Comparison of ENCODE assay signal across 9 cellular contexts in genomic region chr14:100285913-100286400, GRCh38. TPM values are rescaled to one million over a fixed set of nuclear protein-coding genes. Genes with fewer than 3 reads are reported as not detected.
A peak's percentile ranks its signal among the peaks of the same experiment; 100 is the strongest.
DNase-seq lines count a peak whose midpoint lies in the region; ATAC-seq and TF ChIP-seq lines count a peak whose summit lies in the region.
"Had no signal": no experiment of that assay in that cellular context is flagged by ENCODE, and none has a peak within 500 bp of the region (broad histone marks: within the 10 kb centered on the region; RNA-seq: fewer than 3 reads in every experiment).

No MANE protein-coding gene starts in this region.

- peaks cover 15% of the 10 kb centered on the region; the same call in 1 of the 2 replicates for H3F3A ChIP-seq in GM23248 (ENCODE audit: insufficient read depth)

- H4K20me1 ChIP-seq in GM23248 (ENCODE audit: insufficient read depth), result no peaks in the 10 kb centered on the region

- H3K9me2 ChIP-seq in GM23248 (ENCODE audit: insufficient read depth), result no peaks in the 10 kb centered on the region

- H3K4me3 Mint-ChIP-seq in T-helper 17 cell, result peak overlapping the region; percentile 88

- H3K9me3 ChIP-seq in GM23248 (ENCODE audit: low read depth) (no peaks in the 10 kb centered on the region), T-helper 17 cell (ENCODE audit: control insufficient read depth, low read length, poor library complexity, severe bottlenecking) (no peaks in the 10 kb centered on the region), skeletal muscle tissue (ENCODE audit: control insufficient read depth in 3 of 3, low read length in 3 of 3) (no peaks in the 10 kb centered on the region)
- H3K9me3 ChIP-seq: mucosa of descending colon had no signal

- H3K27ac ChIP-seq in GM23248, result no peak overlapping the region
- peak overlapping the region; percentile 84 for H3K27ac ChIP-seq in skeletal muscle tissue (ENCODE audit: low read depth, low read length)

- 35 to 42% methylated on average over 7 to 8 of the region's 13 CpGs for WGBS in GM23248 (ENCODE audit: low coverage in 1 of 2, low lambda C conversion rate in 2 of 2, missing lambda C conversion rate in 2 of 2), 2 experiments

- H3K79me2 ChIP-seq in GM23248 (ENCODE audit: insufficient read depth), result peaks cover 40% of the 10 kb centered on the region

- in situ Hi-C loops in GM23248 (cut with MboI), result no loop called here

- no peaks in the 10 kb centered on the region for H3K36me3 Mint-ChIP-seq in T-helper 17 cell (ENCODE audit: low read depth)

- no peak for TF ChIP-seq CTCF in foreskin fibroblast (IDR thresholded peaks at IDR 0.05; ENCODE audit: low read depth, low read length)

- DNase-seq in GM23248 (no peak), T-helper 17 cell (no peak), foreskin fibroblast (no peak), inferior parietal cortex (ENCODE audit: extremely low spot score) (no peak), HuH-7 (ENCODE audit: low spot score) (no peak)

- H3K4me2 ChIP-seq in GM23248 (ENCODE audit: unreplicated experiment), result peak overlapping the region; percentile 84

- no peak for ATAC-seq in T-helper 17 cell
- ATAC-seq in GM18520 (IDR thresholded peaks at IDR 0.05; ENCODE audit: unreplicated experiment), result no peak
- no peak for ATAC-seq in HG03571 (IDR thresholded peaks at IDR 0.05; ENCODE audit: unreplicated experiment)

- H3K36me3 ChIP-seq in GM23248 (ENCODE audit: low read depth) (no peaks in the 10 kb centered on the region), skeletal muscle tissue (ENCODE audit: control insufficient read depth in 3 of 3, insufficient read depth in 3 of 3, low read length in 3 of 3) (peaks cover 0 to 2% (median 2%) of the 10 kb centered on the region in 3 donors)

- H3K9ac ChIP-seq in GM23248 (peak overlapping the region; percentile 93), skeletal muscle tissue (ENCODE audit: low read depth in 1 of 3, low read length in 3 of 3) (peak overlapping the region in 2 of 3 donors; percentile 86 to 92)

- peaks cover 9% of the 10 kb centered on the region for H3K4me1 Mint-ChIP-seq in T-helper 17 cell

- H3K4me3 ChIP-seq in GM23248 (peak overlapping the region; percentile 78), foreskin fibroblast (ENCODE audit: low read depth in 1 of 2, low read length in 2 of 2) (peak overlapping the region; percentile 62 to 65), skeletal muscle tissue (ENCODE audit: low read length in 3 of 3) (peak overlapping the region in 2 of 3 donors; percentile 78 to 81)

- no peak overlapping the region; the same call in 1 of the 2 replicates for H2AFZ ChIP-seq in GM23248

- no peaks in the 10 kb centered on the region for H3K27me3 ChIP-seq in GM23248 (replicated peaks; ENCODE audit: insufficient read depth)
- no peaks in the 10 kb centered on the region for H3K27me3 ChIP-seq in skeletal muscle tissue (ENCODE audit: control insufficient read depth in 3 of 3, insufficient read depth in 3 of 3, low read length in 3 of 3)

- H3K4me1 ChIP-seq in GM23248 (ENCODE audit: insufficient read depth) (no peaks in the 10 kb centered on the region), skeletal muscle tissue (ENCODE audit: control insufficient read depth in 3 of 3, insufficient read depth in 3 of 3, low read length in 3 of 3) (peaks cover 34 to 58% (median 42%) of the 10 kb centered on the region in 3 donors)

- H3K27ac Mint-ChIP-seq in T-helper 17 cell, result peak overlapping the region; percentile 65

- H3K27me3 Mint-ChIP-seq in T-helper 17 cell, result no peaks in the 10 kb centered on the region

RNA-seq across cellular contexts. Expression of gene SLC25A29, which starts 20.3 kb away (rescaled TPM):
- total RNA-seq in GM23248 (2014; rRNA removed; shearing (Covaris generic)), result 11.8 and 12.0 TPM in 2 replicates
- 5.5 TPM in 2 replicates for polyA plus RNA-seq in GM23248 (2016; fragmentation: Nextera tagmentation; extraction: Ambion mirVana)
- total RNA-seq in T-helper 17 cell (1 to 10 TPM; 3.7 to 5.9 TPM), skeletal muscle tissue (30.8 TPM)

RNA-seq across cellular contexts. Expression of gene SLC25A47, which starts 37.2 kb away (rescaled TPM):
- not detected in 2 replicates for total RNA-seq in GM23248 (2014; rRNA removed; shearing (Covaris generic))
- not detected in 2 replicates for polyA plus RNA-seq in GM23248 (2016; fragmentation: Nextera tagmentation; extraction: Ambion mirVana)
- total RNA-seq in T-helper 17 cell (not detected), skeletal muscle tissue (0.52 TPM)

RNA-seq across cellular contexts. Expression of gene YY1, which starts 47.0 kb away (rescaled TPM):
- 43.3 and 45.3 TPM in 2 replicates for total RNA-seq in GM23248 (2014; rRNA removed; shearing (Covaris generic))
- polyA plus RNA-seq in GM23248 (2016; fragmentation: Nextera tagmentation; extraction: Ambion mirVana), result 34.9 and 38.2 TPM in 2 replicates
- total RNA-seq in T-helper 17 cell (10 to 100 TPM; 75.5 to 77.9 TPM), skeletal muscle tissue (39.7 TPM)
